16 cellular contexts compared by ENCODE assay signal in genomic region chr20:41551011-41551705, GRCh38.
DNase-seq lines count a peak whose midpoint lies in the region; TF ChIP-seq lines count a peak whose summit lies in the region.
"Had no signal": no experiment of that assay in that cellular context is flagged by ENCODE, and none has a peak within 500 bp of the region (broad histone marks: within the 10 kb centered on the region; RNA-seq: fewer than 3 reads in every experiment).

No MANE protein-coding gene starts in this region.

- H3K4me3 ChIP-seq in HEK293 (ENCODE audit: low read depth, low read length), result no peak overlapping the region

- POLR2A ChIA-PET in HEK293 (lab: Yijun Ruan, JAX), result no interaction called here

- H3K36me3 Mint-ChIP-seq in activated naive CD4-positive, alpha-beta T cell treated with anti-CD3 and anti-CD28 coated beads, Interleukin-2, amount 50 U/mL, for 24 hours, result peaks cover 31% of the 10 kb centered on the region
- peaks cover 22% of the 10 kb centered on the region for H3K36me3 Mint-ChIP-seq in activated naive CD4-positive, alpha-beta T cell treated with anti-CD3 and anti-CD28 coated beads for 36 hours (ENCODE audit: low read depth)

- no peaks in the 10 kb centered on the region for H3K9me3 Mint-ChIP-seq in activated naive CD4-positive, alpha-beta T cell treated with anti-CD3 and anti-CD28 coated beads, Interleukin-2, amount 50 U/mL, for 24 hours
- no peaks in the 10 kb centered on the region for H3K9me3 Mint-ChIP-seq in activated naive CD4-positive, alpha-beta T cell treated with anti-CD3 and anti-CD28 coated beads for 36 hours

- H3K4me1 ChIP-seq in HEK293 (ENCODE audit: control insufficient read depth, insufficient read depth, low read length), result peaks cover 13% of the 10 kb centered on the region

- H3K27ac ChIP-seq in HEK293 (ENCODE audit: extremely low read depth, low read depth, low read length) (no peak overlapping the region), VCaP (peak overlapping the region; percentile 77)
- H3K27ac ChIP-seq: 22Rv1, KMS-11 had no signal

- no peaks in the 10 kb centered on the region for H3K9me3 ChIP-seq in HEK293 (ENCODE audit: control insufficient read depth, insufficient read depth, low read depth, low read length)

- CTCF ChIA-PET in activated naive CD4-positive, alpha-beta T cell treated with anti-CD3 and anti-CD28 coated beads for 36 hours (lab: Charles Lee), result no interaction called here
- CTCF ChIA-PET in HEK293 (lab: Yijun Ruan, JAX), result no interaction called here

- no peak overlapping the region for H3K4me3 Mint-ChIP-seq in activated naive CD4-positive, alpha-beta T cell treated with anti-CD3 and anti-CD28 coated beads, Interleukin-2, amount 50 U/mL, for 24 hours
- no peak overlapping the region for H3K4me3 Mint-ChIP-seq in activated naive CD4-positive, alpha-beta T cell treated with anti-CD3 and anti-CD28 coated beads for 36 hours
- H3K4me3 Mint-ChIP-seq: CD14-positive monocyte; CD8-positive, alpha-beta T cell had no signal

- intact Hi-C loops in activated naive CD4-positive, alpha-beta T cell treated with anti-CD3 and anti-CD28 coated beads for 36 hours (cut with micrococcal nuclease), result no loop called here
- intact Hi-C loops in posterior cingulate gyrus (cut with DNase I), result no loop called here

- peak overlapping the region; percentile 4 for H3K27ac Mint-ChIP-seq in activated naive CD4-positive, alpha-beta T cell treated with anti-CD3 and anti-CD28 coated beads, Interleukin-2, amount 50 U/mL, for 24 hours
- no peak overlapping the region for H3K27ac Mint-ChIP-seq in activated naive CD4-positive, alpha-beta T cell treated with anti-CD3 and anti-CD28 coated beads for 36 hours
- H3K27ac Mint-ChIP-seq: CD14-positive monocyte; CD8-positive, alpha-beta T cell had no signal

- H3K4me1 Mint-ChIP-seq in activated naive CD4-positive, alpha-beta T cell treated with anti-CD3 and anti-CD28 coated beads, Interleukin-2, amount 50 U/mL, for 24 hours, result peaks cover 31% of the 10 kb centered on the region
- H3K4me1 Mint-ChIP-seq in activated naive CD4-positive, alpha-beta T cell treated with anti-CD3 and anti-CD28 coated beads for 36 hours (ENCODE audit: low read depth), result peaks cover 22% of the 10 kb centered on the region

- no peak for DNase-seq in activated naive CD4-positive, alpha-beta T cell treated with anti-CD3 and anti-CD28 coated beads for 36 hours
- DNase-seq in posterior cingulate gyrus (no peak), T-helper 9 cell (no peak), retina (no peak)
- DNase-seq: CD8-positive, alpha-beta T cell; COR-L47; DMS153; DMS79 treated with DMSO at 0.1 percent for 48 hours; EL; HCEC 1CT had no signal

- TF ChIP-seq CTCF in HEK293 (tag by site-specific recombination; IDR thresholded peaks at IDR 0.05) (no peak), VCaP (conservative IDR thresholded peaks at IDR 0.05) (no peak)

- no peaks in the 10 kb centered on the region for H3K27me3 Mint-ChIP-seq in activated naive CD4-positive, alpha-beta T cell treated with anti-CD3 and anti-CD28 coated beads, Interleukin-2, amount 50 U/mL, for 24 hours
- no peaks in the 10 kb centered on the region for H3K27me3 Mint-ChIP-seq in activated naive CD4-positive, alpha-beta T cell treated with anti-CD3 and anti-CD28 coated beads for 36 hours (ENCODE audit: low read depth)

- peaks cover 0 to 5% of the 10 kb centered on the region in 2 experiments; a peak in 1 of 3 replicates for H3K36me3 ChIP-seq in HEK293 (ENCODE audit: control insufficient read depth in 2 of 2, insufficient read depth in 1 of 2, low read length in 2 of 2)

TF ChIP-seq in HEK293, 187 proteins besides CTCF, POLR2A, EP300 and RAD21 (continues in another document):
- TF ChIP-seq HOXD13 (CRISPR knock-in tag; IDR thresholded peaks at IDR 0.05; ENCODE audit: borderline replicate concordance), result no peak
- no peak for TF ChIP-seq RBAK (tag by site-specific recombination; IDR thresholded peaks at IDR 0.05)
- no peak for TF ChIP-seq INSM2 (tag by site-specific recombination; IDR thresholded peaks at IDR 0.05)
- TF ChIP-seq TCF7L2 (IDR thresholded peaks at IDR 0.05; ENCODE audit: borderline replicate concordance, low read depth, low read length), result 0 out of 2 replicates have a peak, but pooled peaks have one; percentile 24
- no peak for TF ChIP-seq ZNF660 (tag by site-specific recombination; IDR thresholded peaks at IDR 0.05)
- TF ChIP-seq ZNF843 (tag by site-specific recombination; IDR thresholded peaks at IDR 0.05), result 0 out of 2 replicates have a peak, but pooled peaks have one; percentile 61
- no peak for TF ChIP-seq ZSCAN16 (tag by site-specific recombination; IDR thresholded peaks at IDR 0.05)
- TF ChIP-seq BCL11B (tag by site-specific recombination; IDR thresholded peaks at IDR 0.05; ENCODE audit: low read depth), result no peak
- TF ChIP-seq OSR2 (tag by site-specific recombination; IDR thresholded peaks at IDR 0.05), result peak; percentile 26; the same call in 1 of the 2 replicates
- peak; percentile 85 for TF ChIP-seq PRDM6 (tag by site-specific recombination; IDR thresholded peaks at IDR 0.05)
- TF ChIP-seq ZBTB8A (tag by site-specific recombination; IDR thresholded peaks at IDR 0.05), result no peak
- peak; percentile 66 for TF ChIP-seq FEZF1 (tag by site-specific recombination; IDR thresholded peaks at IDR 0.05)
- no peak for TF ChIP-seq ZNF16 (tag by site-specific recombination; IDR thresholded peaks at IDR 0.05; ENCODE audit: low read depth)
- no peak for TF ChIP-seq KLF8 (tag by site-specific recombination; IDR thresholded peaks at IDR 0.05)
- TF ChIP-seq, protein P1, sequence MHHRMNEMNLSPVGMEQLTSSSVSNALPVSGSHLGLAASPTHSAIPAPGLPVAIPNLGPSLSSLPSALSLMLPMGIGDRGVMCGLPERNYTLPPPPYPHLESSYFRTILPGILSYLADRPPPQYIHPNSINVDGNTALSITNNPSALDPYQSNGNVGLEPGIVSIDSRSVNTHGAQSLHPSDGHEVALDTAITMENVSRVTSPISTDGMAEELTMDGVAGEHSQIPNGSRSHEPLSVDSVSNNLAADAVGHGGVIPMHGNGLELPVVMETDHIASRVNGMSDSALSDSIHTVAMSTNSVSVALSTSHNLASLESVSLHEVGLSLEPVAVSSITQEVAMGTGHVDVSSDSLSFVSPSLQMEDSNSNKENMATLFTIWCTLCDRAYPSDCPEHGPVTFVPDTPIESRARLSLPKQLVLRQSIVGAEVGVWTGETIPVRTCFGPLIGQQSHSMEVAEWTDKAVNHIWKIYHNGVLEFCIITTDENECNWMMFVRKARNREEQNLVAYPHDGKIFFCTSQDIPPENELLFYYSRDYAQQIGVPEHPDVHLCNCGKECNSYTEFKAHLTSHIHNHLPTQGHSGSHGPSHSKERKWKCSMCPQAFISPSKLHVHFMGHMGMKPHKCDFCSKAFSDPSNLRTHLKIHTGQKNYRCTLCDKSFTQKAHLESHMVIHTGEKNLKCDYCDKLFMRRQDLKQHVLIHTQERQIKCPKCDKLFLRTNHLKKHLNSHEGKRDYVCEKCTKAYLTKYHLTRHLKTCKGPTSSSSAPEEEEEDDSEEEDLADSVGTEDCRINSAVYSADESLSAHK (tag by site-specific recombination; IDR thresholded peaks at IDR 0.05), result 0 out of 2 replicates have a peak, but pooled peaks have one; percentile 13
- TF ChIP-seq, protein P2, sequence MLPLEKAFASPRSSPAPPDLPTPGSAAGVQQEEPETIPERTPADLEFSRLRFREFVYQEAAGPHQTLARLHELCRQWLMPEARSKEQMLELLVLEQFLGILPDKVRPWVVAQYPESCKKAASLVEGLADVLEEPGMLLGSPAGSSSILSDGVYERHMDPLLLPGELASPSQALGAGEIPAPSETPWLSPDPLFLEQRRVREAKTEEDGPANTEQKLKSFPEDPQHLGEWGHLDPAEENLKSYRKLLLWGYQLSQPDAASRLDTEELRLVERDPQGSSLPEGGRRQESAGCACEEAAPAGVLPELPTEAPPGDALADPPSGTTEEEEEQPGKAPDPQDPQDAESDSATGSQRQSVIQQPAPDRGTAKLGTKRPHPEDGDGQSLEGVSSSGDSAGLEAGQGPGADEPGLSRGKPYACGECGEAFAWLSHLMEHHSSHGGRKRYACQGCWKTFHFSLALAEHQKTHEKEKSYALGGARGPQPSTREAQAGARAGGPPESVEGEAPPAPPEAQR (tag by site-specific recombination; IDR thresholded peaks at IDR 0.05), result no peak
- TF ChIP-seq ZFP69B (tag by site-specific recombination; IDR thresholded peaks at IDR 0.05), result no peak
- TF ChIP-seq OVOL3 (tag by site-specific recombination; IDR thresholded peaks at IDR 0.05), result 0 out of 2 replicates have a peak, but pooled peaks have one; percentile 45
